ENCODE assay signal across 1 cellular context in the genomic region with DNA sequence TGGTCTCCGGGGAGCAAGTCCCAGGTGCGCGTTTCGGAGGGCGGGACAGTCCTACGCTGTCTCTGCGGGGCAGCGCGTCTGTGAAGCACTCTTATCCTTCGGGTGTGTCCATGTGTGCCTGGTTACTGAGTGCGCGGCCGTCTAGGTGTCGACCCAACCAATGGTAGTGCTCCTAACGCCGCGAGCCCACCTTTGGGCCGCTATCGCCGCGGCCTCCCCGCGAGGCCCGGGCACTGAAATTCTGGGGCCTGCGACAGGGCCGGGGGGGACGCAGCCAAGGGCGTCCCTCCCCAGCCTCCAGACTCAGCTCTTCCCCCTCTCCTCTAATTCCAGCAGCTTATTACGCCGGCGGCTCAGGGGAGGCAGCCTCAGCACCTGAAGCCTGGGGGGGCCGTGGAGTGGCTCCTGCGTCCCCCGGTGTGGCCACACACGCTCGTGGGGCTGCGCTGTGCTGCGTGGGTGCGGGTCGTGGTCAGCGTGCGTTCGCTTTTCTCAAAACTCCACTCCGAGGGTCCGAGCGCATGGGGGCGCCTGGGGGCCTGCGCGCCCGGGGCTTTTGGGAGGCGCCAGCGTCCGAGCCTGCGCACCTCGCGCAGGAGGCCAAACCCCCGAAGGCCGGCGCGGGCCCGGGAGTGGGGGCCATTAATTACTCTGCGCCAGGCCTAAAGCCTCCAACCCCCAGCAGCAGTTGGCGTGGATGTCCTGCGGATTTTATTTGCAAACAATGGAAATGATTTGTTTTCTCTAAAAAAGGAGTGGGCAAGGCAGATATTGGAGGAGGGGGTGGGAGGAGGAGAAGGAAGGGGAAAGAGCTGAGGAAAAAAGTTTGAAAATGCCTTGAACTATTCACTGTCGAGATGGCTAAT.
TF ChIP-seq lines count a peak whose summit lies in the region.

No MANE protein-coding gene starts in this region.

TF ChIP-seq in HepG2, 621 proteins besides CTCF, POLR2A, EP300 and RAD21 (continued from another document and continues in another):
- TF ChIP-seq, protein P1, sequence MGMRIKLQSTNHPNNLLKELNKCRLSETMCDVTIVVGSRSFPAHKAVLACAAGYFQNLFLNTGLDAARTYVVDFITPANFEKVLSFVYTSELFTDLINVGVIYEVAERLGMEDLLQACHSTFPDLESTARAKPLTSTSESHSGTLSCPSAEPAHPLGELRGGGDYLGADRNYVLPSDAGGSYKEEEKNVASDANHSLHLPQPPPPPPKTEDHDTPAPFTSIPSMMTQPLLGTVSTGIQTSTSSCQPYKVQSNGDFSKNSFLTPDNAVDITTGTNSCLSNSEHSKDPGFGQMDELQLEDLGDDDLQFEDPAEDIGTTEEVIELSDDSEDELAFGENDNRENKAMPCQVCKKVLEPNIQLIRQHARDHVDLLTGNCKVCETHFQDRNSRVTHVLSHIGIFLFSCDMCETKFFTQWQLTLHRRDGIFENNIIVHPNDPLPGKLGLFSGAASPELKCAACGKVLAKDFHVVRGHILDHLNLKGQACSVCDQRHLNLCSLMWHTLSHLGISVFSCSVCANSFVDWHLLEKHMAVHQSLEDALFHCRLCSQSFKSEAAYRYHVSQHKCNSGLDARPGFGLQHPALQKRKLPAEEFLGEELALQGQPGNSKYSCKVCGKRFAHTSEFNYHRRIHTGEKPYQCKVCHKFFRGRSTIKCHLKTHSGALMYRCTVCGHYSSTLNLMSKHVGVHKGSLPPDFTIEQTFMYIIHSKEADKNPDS (CRISPR knock-in tag; IDR thresholded peaks at IDR 0.05): peak; percentile 75; the same call in 1 of the 2 replicates
- TF ChIP-seq ZNF34 (CRISPR knock-in tag; IDR thresholded peaks at IDR 0.05; ENCODE audit: borderline replicate concordance) (no peak), MIXL1 (CRISPR knock-in tag; IDR thresholded peaks at IDR 0.05) (peak; percentile 27; the same call in 1 of the 2 replicates), RBM22 (optimal IDR thresholded peaks at IDR 0.05; ENCODE audit: low read length) (peak; percentile 80), ZSCAN20 (CRISPR knock-in tag; IDR thresholded peaks at IDR 0.05; ENCODE audit: borderline replicate concordance) (0 out of 2 replicates have a peak, but pooled peaks have one; percentile 64), POLR2AphosphoS5 (IDR thresholded peaks at IDR 0.05; ENCODE audit: low read depth, low read length) (peak; percentile 35; the same call in 1 of the 2 replicates), MTERF4 (CRISPR knock-in tag; IDR thresholded peaks at IDR 0.05) (peak; percentile 40; the same call in 1 of the 2 replicates), CSRNP1 (CRISPR knock-in tag; IDR thresholded peaks at IDR 0.05) (peak; percentile 27; the same call in 1 of the 2 replicates), ZNF574 (CRISPR knock-in tag; IDR thresholded peaks at IDR 0.05) (peak; percentile 12; the same call in 1 of the 2 replicates), ZNF773 (CRISPR knock-in tag; IDR thresholded peaks at IDR 0.05; ENCODE audit: borderline replicate concordance) (0 out of 2 replicates have a peak, but pooled peaks have one; percentile 11), AFF4 (CRISPR knock-in tag; IDR thresholded peaks at IDR 0.05) (peak; percentile 59; the same call in 1 of the 2 replicates), ZNF253 (CRISPR knock-in tag; IDR thresholded peaks at IDR 0.05; ENCODE audit: borderline replicate concordance) (0 out of 2 replicates have a peak, but pooled peaks have one; percentile 17), TBP (CRISPR knock-in tag; IDR thresholded peaks at IDR 0.05) (no peak), RFX5 (IDR thresholded peaks at IDR 0.05; ENCODE audit: low read depth, low read length) (peak; percentile 97), KLF16 (CRISPR knock-in tag; IDR thresholded peaks at IDR 0.05) (peak in 1 of 2 experiments; percentile 11; a peak in 1 of 4 replicates), ZSCAN30 (CRISPR knock-in tag; IDR thresholded peaks at IDR 0.05) (no peak), GATAD2A (CRISPR knock-in tag; IDR thresholded peaks at IDR 0.05) (0 out of 2 replicates have a peak, but pooled peaks have one; percentile 14), TEF (CRISPR knock-in tag; IDR thresholded peaks at IDR 0.05) (no peak), KLF6 (CRISPR knock-in tag; IDR thresholded peaks at IDR 0.05) (no peak), ASH2L (IDR thresholded peaks at IDR 0.05; ENCODE audit: insufficient read length, low read depth, low read length) (peak; percentile 24), STAT5B (CRISPR knock-in tag; IDR thresholded peaks at IDR 0.05) (no peak), GTF3A (CRISPR knock-in tag; conservative IDR thresholded peaks at IDR 0.05) (no peak), ZNF691 (CRISPR knock-in tag; IDR thresholded peaks at IDR 0.05; ENCODE audit: borderline replicate concordance, low read depth) (no peak), ZNF441 (CRISPR knock-in tag; IDR thresholded peaks at IDR 0.05; ENCODE audit: borderline replicate concordance) (peak; percentile 48; the same call in 1 of the 2 replicates), ARNTL (CRISPR knock-in tag; IDR thresholded peaks at IDR 0.05) (peak; percentile 74; the same call in 1 of the 2 replicates)
- TF ChIP-seq, protein P2, sequence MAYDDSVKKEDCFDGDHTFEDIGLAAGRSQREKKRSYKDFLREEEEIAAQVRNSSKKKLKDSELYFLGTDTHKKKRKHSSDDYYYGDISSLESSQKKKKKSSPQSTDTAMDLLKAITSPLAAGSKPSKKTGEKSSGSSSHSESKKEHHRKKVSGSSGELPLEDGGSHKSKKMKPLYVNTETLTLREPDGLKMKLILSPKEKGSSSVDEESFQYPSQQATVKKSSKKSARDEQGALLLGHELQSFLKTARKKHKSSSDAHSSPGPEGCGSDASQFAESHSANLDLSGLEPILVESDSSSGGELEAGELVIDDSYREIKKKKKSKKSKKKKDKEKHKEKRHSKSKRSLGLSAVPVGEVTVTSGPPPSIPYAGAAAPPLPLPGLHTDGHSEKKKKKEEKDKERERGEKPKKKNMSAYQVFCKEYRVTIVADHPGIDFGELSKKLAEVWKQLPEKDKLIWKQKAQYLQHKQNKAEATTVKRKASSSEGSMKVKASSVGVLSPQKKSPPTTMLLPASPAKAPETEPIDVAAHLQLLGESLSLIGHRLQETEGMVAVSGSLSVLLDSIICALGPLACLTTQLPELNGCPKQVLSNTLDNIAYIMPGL (CRISPR knock-in tag; IDR thresholded peaks at IDR 0.05; ENCODE audit: borderline replicate concordance in 1 of 2, low read depth in 1 of 2): peak; percentile 65 to 90; a peak in 3 of 4 replicates
- TF ChIP-seq, protein P3, sequence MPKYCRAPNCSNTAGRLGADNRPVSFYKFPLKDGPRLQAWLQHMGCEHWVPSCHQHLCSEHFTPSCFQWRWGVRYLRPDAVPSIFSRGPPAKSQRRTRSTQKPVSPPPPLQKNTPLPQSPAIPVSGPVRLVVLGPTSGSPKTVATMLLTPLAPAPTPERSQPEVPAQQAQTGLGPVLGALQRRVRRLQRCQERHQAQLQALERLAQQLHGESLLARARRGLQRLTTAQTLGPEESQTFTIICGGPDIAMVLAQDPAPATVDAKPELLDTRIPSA (CRISPR knock-in tag; IDR thresholded peaks at IDR 0.05; ENCODE audit: borderline replicate concordance): peak; percentile 69; the same call in 1 of the 2 replicates
- TF ChIP-seq, protein P4, sequence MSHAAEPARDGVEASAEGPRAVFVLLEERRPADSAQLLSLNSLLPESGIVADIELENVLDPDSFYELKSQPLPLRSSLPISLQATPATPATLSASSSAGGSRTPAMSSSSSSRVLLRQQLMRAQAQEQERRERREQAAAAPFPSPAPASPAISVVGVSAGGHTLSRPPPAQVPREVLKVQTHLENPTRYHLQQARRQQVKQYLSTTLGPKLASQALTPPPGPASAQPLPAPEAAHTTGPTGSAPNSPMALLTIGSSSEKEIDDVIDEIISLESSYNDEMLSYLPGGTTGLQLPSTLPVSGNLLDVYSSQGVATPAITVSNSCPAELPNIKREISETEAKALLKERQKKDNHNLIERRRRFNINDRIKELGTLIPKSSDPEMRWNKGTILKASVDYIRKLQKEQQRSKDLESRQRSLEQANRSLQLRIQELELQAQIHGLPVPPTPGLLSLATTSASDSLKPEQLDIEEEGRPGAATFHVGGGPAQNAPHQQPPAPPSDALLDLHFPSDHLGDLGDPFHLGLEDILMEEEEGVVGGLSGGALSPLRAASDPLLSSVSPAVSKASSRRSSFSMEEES (CRISPR knock-in tag; IDR thresholded peaks at IDR 0.05): no peak
- TF ChIP-seq, protein P5, sequence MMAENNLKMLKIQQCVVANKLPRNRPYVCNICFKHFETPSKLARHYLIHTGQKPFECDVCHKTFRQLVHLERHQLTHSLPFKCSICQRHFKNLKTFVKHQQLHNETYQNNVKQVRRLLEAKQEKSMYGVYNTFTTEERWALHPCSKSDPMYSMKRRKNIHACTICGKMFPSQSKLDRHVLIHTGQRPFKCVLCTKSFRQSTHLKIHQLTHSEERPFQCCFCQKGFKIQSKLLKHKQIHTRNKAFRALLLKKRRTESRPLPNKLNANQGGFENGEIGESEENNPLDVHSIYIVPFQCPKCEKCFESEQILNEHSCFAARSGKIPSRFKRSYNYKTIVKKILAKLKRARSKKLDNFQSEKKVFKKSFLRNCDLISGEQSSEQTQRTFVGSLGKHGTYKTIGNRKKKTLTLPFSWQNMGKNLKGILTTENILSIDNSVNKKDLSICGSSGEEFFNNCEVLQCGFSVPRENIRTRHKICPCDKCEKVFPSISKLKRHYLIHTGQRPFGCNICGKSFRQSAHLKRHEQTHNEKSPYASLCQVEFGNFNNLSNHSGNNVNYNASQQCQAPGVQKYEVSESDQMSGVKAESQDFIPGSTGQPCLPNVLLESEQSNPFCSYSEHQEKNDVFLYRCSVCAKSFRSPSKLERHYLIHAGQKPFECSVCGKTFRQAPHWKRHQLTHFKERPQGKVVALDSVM (CRISPR knock-in tag; IDR thresholded peaks at IDR 0.05): peak; percentile 56
